Comparison of ENCODE assay signal across 23 cellular contexts in genomic region chr20:9287062-9287461, GRCh38.
"Had no signal": no experiment of that assay in that cellular context is flagged by ENCODE, and none has a peak within 500 bp of the region (broad histone marks: within the 10 kb centered on the region; RNA-seq: fewer than 3 reads in every experiment).

No MANE protein-coding gene starts in this region.

- H3K4me1 Mint-ChIP-seq: natural killer cell; stimulated activated naive CD8-positive, alpha-beta T cell treated with anti-CD3 and anti-CD28 coated beads, Interleukin-15, amount 100 ng/mL, for 72 hours had no signal

- H3K4me3 Mint-ChIP-seq: natural killer cell; neural progenitor cell; stimulated activated naive CD8-positive, alpha-beta T cell treated with anti-CD3 and anti-CD28 coated beads, Interleukin-15, amount 100 ng/mL, for 72 hours had no signal

- H3K27ac Mint-ChIP-seq: natural killer cell; neural progenitor cell; stimulated activated naive CD8-positive, alpha-beta T cell treated with anti-CD3 and anti-CD28 coated beads, Interleukin-15, amount 100 ng/mL, for 72 hours had no signal

- H3K4me1 ChIP-seq: foreskin keratinocyte, lower lobe of right lung, neural progenitor cell, prostate gland, upper lobe of right lung, uterus had no signal

- H3K27me3 Mint-ChIP-seq: stimulated activated naive CD8-positive, alpha-beta T cell treated with anti-CD3 and anti-CD28 coated beads, Interleukin-15, amount 100 ng/mL, for 72 hours had no signal

- H3K9me3 Mint-ChIP-seq: neural progenitor cell had no signal

- H3K79me2 ChIP-seq: hepatocyte had no signal

- H3K4me2 ChIP-seq: hepatocyte, neural progenitor cell had no signal

- H3K9ac ChIP-seq: neural progenitor cell had no signal

- H3K27ac ChIP-seq: dorsolateral prefrontal cortex, epithelial cell of prostate, foreskin keratinocyte, gastroesophageal sphincter, heart left ventricle, hepatocyte, lower lobe of right lung, neural progenitor cell, prostate gland, right atrium auricular region, suprapubic skin, transverse colon, upper lobe of right lung, uterus had no signal

- DNase-seq: effector CD4-positive, alpha-beta T cell; heart left ventricle; left ventricle myocardium superior; lower lobe of right lung; natural killer cell; nucleus accumbens; stimulated activated CD4-positive, alpha-beta T cell treated with anti-CD3 and anti-CD28 coated beads, Interleukin-4, amount 100 ng/mL, for 4 hours; stimulated activated naive CD4-positive, alpha-beta T cell; stimulated activated naive CD8-positive, alpha-beta T cell treated with anti-CD3 and anti-CD28 coated beads, Interleukin-15, amount 100 ng/mL, for 72 hours; upper lobe of right lung; uterus had no signal

- H3K9me3 ChIP-seq: gastroesophageal sphincter, heart left ventricle, lower lobe of right lung, prostate gland, right atrium auricular region, suprapubic skin, transverse colon, upper lobe of right lung, uterus had no signal

- H3K36me3 Mint-ChIP-seq: natural killer cell had no signal

- H3K4me3 ChIP-seq: dorsolateral prefrontal cortex, gastroesophageal sphincter, heart left ventricle, hepatocyte, lower lobe of right lung, neural progenitor cell, prostate gland, right atrium auricular region, suprapubic skin, transverse colon, upper lobe of right lung, uterus had no signal

- H2AFZ ChIP-seq: hepatocyte, neural progenitor cell had no signal

- H3K27me3 ChIP-seq: dorsolateral prefrontal cortex, foreskin keratinocyte, gastroesophageal sphincter, heart left ventricle, hepatocyte, neural progenitor cell, right atrium auricular region, suprapubic skin, transverse colon, upper lobe of right lung, uterus had no signal

- ATAC-seq: esophagus mucosa; foreskin keratinocyte; gastroesophageal sphincter; heart left ventricle; left ventricle myocardium superior; lower lobe of right lung; natural killer cell; sciatic nerve; stimulated activated naive CD8-positive, alpha-beta T cell treated with anti-CD3 and anti-CD28 coated beads, Interleukin-15, amount 100 ng/mL, for 72 hours; upper lobe of right lung had no signal

- H3K36me3 ChIP-seq: gastroesophageal sphincter, heart left ventricle, lower lobe of right lung, neural progenitor cell, prostate gland, right atrium auricular region, suprapubic skin, transverse colon, upper lobe of right lung, uterus had no signal
